26 cellular contexts compared by ENCODE assay signal in the genomic region with DNA sequence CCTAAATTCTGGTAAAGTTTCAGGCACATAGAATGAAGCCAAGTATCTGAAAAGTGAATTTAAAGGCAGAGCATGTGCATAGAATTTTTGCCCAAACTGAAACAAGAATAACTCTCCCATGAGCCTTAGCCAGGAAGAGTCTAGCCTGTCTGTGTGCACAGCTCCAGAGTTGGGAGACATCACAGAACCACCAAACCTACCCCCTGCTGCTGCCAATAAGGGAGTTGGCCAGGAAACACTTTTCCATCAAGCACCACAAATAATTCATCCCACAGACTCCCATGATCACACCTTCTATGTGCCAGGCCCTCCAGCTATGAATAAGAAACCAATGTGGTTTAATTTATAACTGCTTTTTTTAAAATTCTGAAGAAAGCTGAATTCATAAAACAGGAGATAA.
"Had no signal": no experiment of that assay in that cellular context is flagged by ENCODE, and none has a peak within 500 bp of the region (broad histone marks: within the 10 kb centered on the region; RNA-seq: fewer than 3 reads in every experiment).

No MANE protein-coding gene starts in this region.

- DNase-seq: stimulated activated CD4-positive, alpha-beta T cell treated with anti-CD3 and anti-CD28 coated beads, Interleukin-2, amount 100 ng/mL, for 48 hours; stimulated activated CD4-positive, alpha-beta T cell treated with anti-CD3 and anti-CD28 coated beads, Interleukin-4, amount 100 ng/mL, for 1 hour; stimulated activated CD4-positive, alpha-beta T cell treated with anti-CD3 and anti-CD28 coated beads, Interleukin-4, amount 100 ng/mL, for 24 hours; stimulated activated CD4-positive, alpha-beta T cell treated with anti-CD3 and anti-CD28 coated beads, Interleukin-4, amount 100 ng/mL, for 4 hours; stimulated activated CD8-positive, alpha-beta memory T cell treated with anti-CD3 and anti-CD28 coated beads, Interleukin-4, amount 100 ng/mL, for 48 hours; stimulated activated naive B cell treated with anti-CD40 and anti-IgM and Interleukin-4, amounts not matched to agents 10 μg/mL and 1 μg/mL and 100 μg/mL, for 72 hours; stimulated activated naive CD4-positive, alpha-beta T cell; stimulated activated naive CD4-positive, alpha-beta T cell treated with Interleukin-2 at 50 U/mL for 16 hours; stimulated activated naive CD8-positive, alpha-beta T cell treated with anti-CD3 and anti-CD28 coated beads, Interleukin-15, amount 100 ng/mL, for 72 hours; stimulated activated naive CD8-positive, alpha-beta T cell treated with anti-CD3 and anti-CD28 coated beads, Interleukin-15, Interleukin-2, amounts not matched to agents 100 U/mL and 50 U/mL, for 24 hours; stomach; substantia nigra; testis; thyroid gland; tibial artery; transverse colon; trophoblast cell; upper lobe of left lung; upper lobe of right lung; uterus had no signal

- H3K27me3 ChIP-seq: stomach, suprapubic skin, testis, thyroid gland, tibial artery, tibial nerve, transverse colon, upper lobe of left lung, upper lobe of right lung, uterus, vagina had no signal

- H3K27ac ChIP-seq: stomach, suprapubic skin, testis, thoracic aorta, thyroid gland, tibial artery, tibial nerve, transverse colon, upper lobe of left lung, upper lobe of right lung, uterus, vagina had no signal

- H3K4me3 ChIP-seq: stomach, suprapubic skin, testis, thoracic aorta, thyroid gland, tibial artery, tibial nerve, transverse colon, upper lobe of left lung, upper lobe of right lung, uterus, vagina had no signal

- ATAC-seq: stimulated activated effector memory CD8-positive, alpha-beta T cell treated with anti-CD3 and anti-CD28 coated beads, Interleukin-12 subunit alpha, Interleukin-12 subunit beta, amount 100 ng/mL, for 72 hours; stimulated activated memory B cell treated with anti-CD40 and anti-IgM and Interleukin-4, amounts not matched to agents 10 μg/mL and 1 μg/mL and 100 μg/mL, for 72 hours; stimulated activated naive B cell treated with anti-CD40 and anti-IgM and Interleukin-4, amounts not matched to agents 10 μg/mL and 1 μg/mL and 100 μg/mL, for 72 hours; stimulated activated naive CD8-positive, alpha-beta T cell treated with anti-CD3 and anti-CD28 coated beads, Interleukin-15, amount 100 ng/mL, for 72 hours; stimulated activated naive CD8-positive, alpha-beta T cell treated with anti-CD3 and anti-CD28 coated beads, Interleukin-15, Interleukin-2, amounts not matched to agents 100 U/mL and 50 U/mL, for 24 hours; upper lobe of right lung had no signal

- H3K36me3 ChIP-seq: stomach, suprapubic skin, thoracic aorta, thyroid gland, tibial artery, transverse colon, upper lobe of left lung, upper lobe of right lung, uterus, vagina had no signal

- H3K9me3 ChIP-seq: stomach, suprapubic skin, testis, thoracic aorta, thyroid gland, tibial artery, tibial nerve, transverse colon, upper lobe of left lung, upper lobe of right lung, uterus, vagina had no signal

- H3K4me1 ChIP-seq: stomach, suprapubic skin, testis, thyroid gland, tibial artery, transverse colon, upper lobe of left lung, upper lobe of right lung, uterus, vagina had no signal
